ENCODE assay signal across 14 cellular contexts in genomic region chr10:55370021-55370420, GRCh38.
DNase-seq lines count a peak whose midpoint lies in the region; ATAC-seq and TF ChIP-seq lines count a peak whose summit lies in the region.
"Had no signal": no experiment of that assay in that cellular context is flagged by ENCODE, and none has a peak within 500 bp of the region (broad histone marks: within the 10 kb centered on the region; RNA-seq: fewer than 3 reads in every experiment).

No MANE protein-coding gene starts in this region.

- H3K9me3 ChIP-seq in HEK293 (ENCODE audit: control insufficient read depth, insufficient read depth, low read depth, low read length) (no peaks in the 10 kb centered on the region), smooth muscle cell (replicated peaks; ENCODE audit: low read depth) (no peaks in the 10 kb centered on the region), colonic mucosa (no peaks in the 10 kb centered on the region)
- H3K9me3 ChIP-seq: psoas muscle, testis had no signal

- TF ChIP-seq CTCF in HEK293 (tag by site-specific recombination; IDR thresholded peaks at IDR 0.05) (no peak), epithelial cell of esophagus (IDR thresholded peaks at IDR 0.05; ENCODE audit: insufficient read depth, low read depth, low read length, missing control alignments) (no peak), smooth muscle cell (IDR thresholded peaks at IDR 0.05; ENCODE audit: borderline replicate concordance, insufficient read depth, poor library complexity, severe bottlenecking) (no peak), colonic mucosa (IDR thresholded peaks at IDR 0.05) (no peak)
- TF ChIP-seq CTCF in activated CD8-positive, alpha-beta T cell treated with anti-CD3 and anti-CD28 coated beads for 36 hours (IDR thresholded peaks at IDR 0.05) = no peak

- H3K9me3 Mint-ChIP-seq in activated CD8-positive, alpha-beta T cell treated with anti-CD3 and anti-CD28 coated beads for 36 hours = peaks cover 11% of the 10 kb centered on the region

- peak overlapping the region; percentile 30 for H2AFZ ChIP-seq in smooth muscle cell (ENCODE audit: low read depth)

- H3K79me2 ChIP-seq in smooth muscle cell (ENCODE audit: low read depth) = no peaks in the 10 kb centered on the region

- in situ Hi-C loops in G401 (cut with HindIII; ENCODE audit: low sequenced_read_pairs) = no loop called here

- no peaks in the 10 kb centered on the region for H3K36me3 Mint-ChIP-seq in activated CD8-positive, alpha-beta T cell treated with anti-CD3 and anti-CD28 coated beads for 36 hours (ENCODE audit: low read depth)

- no peaks in the 10 kb centered on the region for H4K20me1 ChIP-seq in smooth muscle cell (ENCODE audit: low read depth)

- H3K4me3 ChIP-seq in HEK293 (ENCODE audit: low read depth, low read length) (no peak overlapping the region), epithelial cell of esophagus (ENCODE audit: low read length) (no peak overlapping the region), smooth muscle cell (no peak overlapping the region), colonic mucosa (no peak overlapping the region)
- H3K4me3 ChIP-seq: psoas muscle, testis had no signal

- no peaks in the 10 kb centered on the region for H3F3A ChIP-seq in smooth muscle cell (ENCODE audit: low read depth)

- H3K27ac ChIP-seq in HEK293 (ENCODE audit: extremely low read depth, low read depth, low read length) (no peak overlapping the region), smooth muscle cell (ENCODE audit: low read depth) (peak overlapping the region; percentile 37), colonic mucosa (no peak overlapping the region)
- H3K27ac ChIP-seq: psoas muscle, testis, VCaP had no signal

- H3K4me1 ChIP-seq in HEK293 (ENCODE audit: control insufficient read depth, insufficient read depth, low read length) = no peaks in the 10 kb centered on the region
- peaks cover 21% of the 10 kb centered on the region for H3K4me1 ChIP-seq in smooth muscle cell (ENCODE audit: low read depth)
- no peaks in the 10 kb centered on the region for H3K4me1 ChIP-seq in colonic mucosa
- H3K4me1 ChIP-seq: psoas muscle, testis had no signal

- DNase-seq in NCI-H748 (lab: John Stamatoyannopoulos, UW; ENCODE audit: unreplicated experiment) (peak; percentile 77), epithelial cell of esophagus (ENCODE audit: low read depth) (peak; percentile 13), smooth muscle cell (lab: John Stamatoyannopoulos, UW; ENCODE audit: unreplicated experiment) (no peak), colonic mucosa (no peak), G401 (ENCODE audit: low spot score) (no peak)
- DNase-seq in activated CD8-positive, alpha-beta T cell treated with anti-CD3 and anti-CD28 coated beads for 36 hours = no peak
- DNase-seq: activated gamma-delta T cell; CD4-positive, alpha-beta T cell; head of caudate nucleus; NCI-H2171 treated with DMSO at 0.1 percent for 48 hours; psoas muscle; testis had no signal

- H3K27me3 ChIP-seq in smooth muscle cell (ENCODE audit: low read depth) (no peaks in the 10 kb centered on the region), colonic mucosa (no peaks in the 10 kb centered on the region)
- H3K27me3 ChIP-seq: testis had no signal

- H3K4me3 Mint-ChIP-seq in activated CD8-positive, alpha-beta T cell treated with anti-CD3 and anti-CD28 coated beads for 36 hours = no peak overlapping the region
- H3K4me3 Mint-ChIP-seq: CD4-positive, alpha-beta T cell had no signal

- intact Hi-C loops in activated CD8-positive, alpha-beta T cell treated with anti-CD3 and anti-CD28 coated beads for 36 hours (cut with micrococcal nuclease) = no loop called here
- intact Hi-C loops in colonic mucosa (cut with DNase I) = no loop called here

- CTCF ChIA-PET in HEK293 (lab: Yijun Ruan, JAX) = no interaction called here
- CTCF ChIA-PET in activated CD8-positive, alpha-beta T cell treated with anti-CD3 and anti-CD28 coated beads for 36 hours (lab: Charles Lee) = no interaction called here

- H3K27me3 Mint-ChIP-seq in activated CD8-positive, alpha-beta T cell treated with anti-CD3 and anti-CD28 coated beads for 36 hours = no peaks in the 10 kb centered on the region
- H3K27me3 Mint-ChIP-seq: CD4-positive, alpha-beta T cell had no signal

- 0% methylated on average over 1 of the region's 1 CpG for WGBS in smooth muscle cell (ENCODE audit: low lambda C conversion rate)

- no peak overlapping the region for H3K9ac ChIP-seq in smooth muscle cell (ENCODE audit: low read depth)
- H3K9ac ChIP-seq in colonic mucosa (ENCODE audit: low read depth in 2 of 2, low read length in 2 of 2) = no peak overlapping the region

- H3K36me3 ChIP-seq in HEK293 (ENCODE audit: control insufficient read depth in 2 of 2, insufficient read depth in 1 of 2, low read length in 2 of 2) (no peaks in the 10 kb centered on the region), smooth muscle cell (ENCODE audit: low read depth) (no peaks in the 10 kb centered on the region), colonic mucosa (no peaks in the 10 kb centered on the region)

- no peaks in the 10 kb centered on the region for H3K4me1 Mint-ChIP-seq in activated CD8-positive, alpha-beta T cell treated with anti-CD3 and anti-CD28 coated beads for 36 hours (ENCODE audit: low read depth)

- no peak for ATAC-seq in activated CD8-positive, alpha-beta T cell treated with anti-CD3 and anti-CD28 coated beads for 36 hours
- ATAC-seq: psoas muscle had no signal

- H3K4me2 ChIP-seq in smooth muscle cell = peak overlapping the region; percentile 64

- no peak overlapping the region for H3K27ac Mint-ChIP-seq in activated CD8-positive, alpha-beta T cell treated with anti-CD3 and anti-CD28 coated beads for 36 hours
- H3K27ac Mint-ChIP-seq: CD4-positive, alpha-beta T cell had no signal

- POLR2A ChIA-PET in HEK293 (lab: Yijun Ruan, JAX) = no interaction called here
- POLR2A ChIA-PET in activated CD8-positive, alpha-beta T cell treated with anti-CD3 and anti-CD28 coated beads for 36 hours (lab: Charles Lee) = no interaction called here

TF ChIP-seq in HEK293, 187 proteins besides CTCF, POLR2A, EP300 and RAD21:
- TF ChIP-seq WT1 (tag by site-specific recombination; IDR thresholded peaks at IDR 0.05) = 0 out of 2 replicates have a peak, but pooled peaks have one; percentile 23
- TF ChIP-seq ZNF610 (tag by site-specific recombination; IDR thresholded peaks at IDR 0.05; ENCODE audit: borderline replicate concordance) = no peak
- no peak for TF ChIP-seq ZNF24 (tag by site-specific recombination; IDR thresholded peaks at IDR 0.05)
- 0 out of 2 replicates have a peak, but pooled peaks have one; percentile 20 for TF ChIP-seq PRDM6 (tag by site-specific recombination; IDR thresholded peaks at IDR 0.05)
- no peak for TF ChIP-seq KLF9 (tag by site-specific recombination; IDR thresholded peaks at IDR 0.05; ENCODE audit: low read depth)
- no peak for TF ChIP-seq ZEB2 (tag by site-specific recombination; IDR thresholded peaks at IDR 0.05)
- peak; percentile 36; the same call in 1 of the 2 replicates for TF ChIP-seq FEZF1 (tag by site-specific recombination; IDR thresholded peaks at IDR 0.05)

Comparison
In these comparisons a context has a peak if more than half of its experiments do, and no peak if none do; other contexts are left out.
1. DNase-seq: peak in NCI-H748 (single experiment) and epithelial cell of esophagus (single experiment); none in smooth muscle cell (single experiment), activated CD8-positive, alpha-beta T cell treated with anti-CD3 and anti-CD28 coated beads for 36 hours (single experiment), colonic mucosa (single experiment) and G401 (single experiment).